Comparison of ENCODE assay signal across 1 cellular context in the genomic region with DNA sequence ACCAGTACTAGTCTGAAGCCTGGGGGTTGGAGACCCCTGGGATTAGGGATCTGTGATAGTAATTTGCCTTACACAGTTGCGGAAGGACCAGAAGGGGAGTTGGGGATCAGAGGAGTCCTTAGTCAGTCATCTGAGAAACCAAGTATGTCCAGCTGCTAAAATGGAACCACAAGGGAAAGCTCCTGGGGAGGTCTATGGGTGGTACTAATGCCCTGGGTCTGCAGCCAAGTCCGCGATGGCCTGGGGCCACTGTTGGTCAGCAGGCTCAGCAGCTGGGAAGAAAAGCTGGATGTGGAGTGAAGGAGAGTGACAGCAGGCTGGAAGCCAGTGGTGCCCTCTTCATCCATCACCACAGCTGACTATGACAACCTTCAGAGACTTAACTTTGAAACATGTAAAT.
TF ChIP-seq lines count a peak whose summit lies in the region.

No MANE protein-coding gene starts in this region.

TF ChIP-seq in H1, 55 proteins besides CTCF, POLR2A, EP300 and RAD21 (continued from another document):
- TF ChIP-seq, protein P1, sequence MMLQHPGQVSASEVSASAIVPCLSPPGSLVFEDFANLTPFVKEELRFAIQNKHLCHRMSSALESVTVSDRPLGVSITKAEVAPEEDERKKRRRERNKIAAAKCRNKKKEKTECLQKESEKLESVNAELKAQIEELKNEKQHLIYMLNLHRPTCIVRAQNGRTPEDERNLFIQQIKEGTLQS (IDR thresholded peaks at IDR 0.05; ENCODE audit: insufficient read depth, low read depth, low read length): no peak
- TF ChIP-seq CREB1 (IDR thresholded peaks at IDR 0.05) (no peak), NANOG (IDR thresholded peaks at IDR 0.05; ENCODE audit: insufficient read depth, low read depth, low read length, poor library complexity, severe bottlenecking) (no peak), RXRA (IDR thresholded peaks at IDR 0.05; ENCODE audit: insufficient read depth, low read depth, low read length) (no peak), SP4 (IDR thresholded peaks at IDR 0.05; ENCODE audit: low read length) (no peak), SIRT6 (IDR thresholded peaks at IDR 0.05; ENCODE audit: low read length) (no peak), SIN3A (conservative IDR thresholded peaks at IDR 0.05 in 1 of 2, IDR thresholded peaks at IDR 0.05 in 1 of 2; ENCODE audit: low read depth in 1 of 2, low read length in 2 of 2) (no peak), YY1 (IDR thresholded peaks at IDR 0.05; ENCODE audit: low read depth, low read length) (no peak), EZH2 (IDR thresholded peaks at IDR 0.05; ENCODE audit: low read depth, low read length, severe bottlenecking) (no peak)
- TF ChIP-seq, protein P2, sequence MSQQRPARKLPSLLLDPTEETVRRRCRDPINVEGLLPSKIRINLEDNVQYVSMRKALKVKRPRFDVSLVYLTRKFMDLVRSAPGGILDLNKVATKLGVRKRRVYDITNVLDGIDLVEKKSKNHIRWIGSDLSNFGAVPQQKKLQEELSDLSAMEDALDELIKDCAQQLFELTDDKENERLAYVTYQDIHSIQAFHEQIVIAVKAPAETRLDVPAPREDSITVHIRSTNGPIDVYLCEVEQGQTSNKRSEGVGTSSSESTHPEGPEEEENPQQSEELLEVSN (IDR thresholded peaks at IDR 0.05): no peak
